35 cellular contexts compared by ENCODE assay signal in the genomic region with DNA sequence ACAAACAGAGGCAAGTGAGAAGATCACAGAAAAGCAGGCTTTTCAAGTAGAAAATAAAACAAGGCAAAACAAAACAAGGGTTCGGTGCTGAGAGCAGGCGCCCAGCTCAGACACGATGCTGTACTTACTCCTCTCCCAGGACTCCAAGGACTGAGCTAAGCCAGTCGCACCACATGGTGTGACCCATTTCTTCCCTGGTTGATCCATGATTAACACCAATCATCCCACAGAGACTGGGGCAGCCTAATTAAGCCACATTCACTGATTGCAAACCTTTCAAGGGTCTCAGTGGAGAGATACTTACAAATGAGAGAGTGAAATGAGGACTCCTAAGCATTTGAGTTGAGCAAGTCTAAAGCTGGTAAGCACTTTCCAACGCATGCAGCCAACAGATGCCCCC.
DNase-seq lines count a peak whose midpoint lies in the region; FAIRE-seq and TF ChIP-seq lines count a peak whose summit lies in the region.
"Had no signal": no experiment of that assay in that cellular context is flagged by ENCODE, and none has a peak within 500 bp of the region (broad histone marks: within the 10 kb centered on the region; RNA-seq: fewer than 3 reads in every experiment).

No MANE protein-coding gene starts in this region.

- no peak overlapping the region for H3K18ac ChIP-seq in mesendoderm (ENCODE audit: low read length)

- H3K4me2 ChIP-seq in mesendoderm (ENCODE audit: low read length), result no peak overlapping the region
- H3K4me2 ChIP-seq: A549; BLaER1; BLaER1 treated with 17β-estradiol and CSF1 and Interleukin-3, amounts not matched to agents 10 nM and 100 nM had no signal

- no peak overlapping the region for H3K4me3 ChIP-seq in WERI-Rb-1 (ENCODE audit: low read depth, low read length)
- H3K4me3 ChIP-seq in mesendoderm (ENCODE audit: low read length), result no peak overlapping the region
- H3K4me3 ChIP-seq: A549; BLaER1; BLaER1 treated with 17β-estradiol and CSF1 and Interleukin-3, amounts not matched to agents 10 nM and 100 nM had no signal

- H2BK5ac ChIP-seq in mesendoderm (ENCODE audit: low read length), result no peak overlapping the region

- no peak overlapping the region for H3K27ac ChIP-seq in WERI-Rb-1
- no peak overlapping the region for H3K27ac ChIP-seq in mesendoderm (ENCODE audit: low read depth, low read length)
- H3K27ac ChIP-seq: 22Rv1; A549; BLaER1; BLaER1 treated with 17β-estradiol and CSF1 and Interleukin-3, amounts not matched to agents 10 nM and 100 nM; C4-2B had no signal

- no peaks in the 10 kb centered on the region for H3K36me3 ChIP-seq in WERI-Rb-1
- no peaks in the 10 kb centered on the region for H3K36me3 ChIP-seq in mesendoderm (ENCODE audit: control insufficient read depth, insufficient read depth, low read length)
- H3K36me3 ChIP-seq: BE2C; BLaER1; BLaER1 treated with 17β-estradiol and CSF1 and Interleukin-3, amounts not matched to agents 10 nM and 100 nM had no signal

- H4K8ac ChIP-seq in mesendoderm (ENCODE audit: low read depth, low read length), result no peak overlapping the region

- no peak overlapping the region for H3K56ac ChIP-seq in mesendoderm (ENCODE audit: low read length)

- H3K9me3 ChIP-seq in WERI-Rb-1 (ENCODE audit: severe bottlenecking), result no peaks in the 10 kb centered on the region
- H3K9me3 ChIP-seq: A549; BE2C; BLaER1; BLaER1 treated with 17β-estradiol and CSF1 and Interleukin-3, amounts not matched to agents 10 nM and 100 nM; Caco-2 had no signal

- no peak overlapping the region for H3K9ac ChIP-seq in mesendoderm (ENCODE audit: low read length)
- H3K9ac ChIP-seq: BLaER1; BLaER1 treated with 17β-estradiol and CSF1 and Interleukin-3, amounts not matched to agents 10 nM and 100 nM had no signal

- no peak overlapping the region for H3K23ac ChIP-seq in mesendoderm (ENCODE audit: low read length)

- H2AK5ac ChIP-seq in mesendoderm (ENCODE audit: low read length), result no peak overlapping the region

- H3K79me2 ChIP-seq in mesendoderm (ENCODE audit: control insufficient read depth, insufficient read depth, low read length), result no peaks in the 10 kb centered on the region

- H3K4ac ChIP-seq in mesendoderm (ENCODE audit: low read depth, low read length), result no peak overlapping the region

- no CpG with 5 or more reads among the region's 5 CpGs for WGBS in mesendoderm (ENCODE audit: extremely low coverage, insufficient coverage, low lambda C conversion rate)

- H2BK120ac ChIP-seq in mesendoderm (ENCODE audit: low read depth, low read length), result no peak overlapping the region

- H3K4me1 ChIP-seq in mesendoderm (ENCODE audit: control insufficient read depth, low read depth, low read length), result no peaks in the 10 kb centered on the region
- H3K4me1 ChIP-seq: A549; BE2C; BLaER1; BLaER1 treated with 17β-estradiol and CSF1 and Interleukin-3, amounts not matched to agents 10 nM and 100 nM; Caco-2 had no signal

- peak; percentile 60 for FAIRE-seq in GM19239 (lab: Jason Lieb, UNC)
- FAIRE-seq: A204.1, A549, D721Med had no signal

- no peak overlapping the region for H2BK15ac ChIP-seq in mesendoderm (replicated peaks; ENCODE audit: low read depth)

- no peak for TF ChIP-seq CTCF in WERI-Rb-1 (IDR thresholded peaks at IDR 0.05; ENCODE audit: low read depth, low read length)

- H4K5ac ChIP-seq in mesendoderm (ENCODE audit: low read length), result no peak overlapping the region

- H3K79me1 ChIP-seq in mesendoderm (ENCODE audit: low read length), result no peaks in the 10 kb centered on the region

- H3K27me3 ChIP-seq in WERI-Rb-1 (ENCODE audit: insufficient read depth, low read depth, severe bottlenecking) (no peaks in the 10 kb centered on the region), mesendoderm (ENCODE audit: insufficient read depth, low read length, poor library complexity) (no peaks in the 10 kb centered on the region)
- H3K27me3 ChIP-seq: BE2C; BLaER1; BLaER1 treated with 17β-estradiol and CSF1 and Interleukin-3, amounts not matched to agents 10 nM and 100 nM had no signal

- DNase-seq in NCI-H82 (lab: John Stamatoyannopoulos, UW) (peak; percentile 31), NCI-H82 treated with DMSO at 0.1 percent for 48 hours (lab: John Stamatoyannopoulos, UW; ENCODE audit: unreplicated experiment) (no peak), GM19239 (ENCODE audit: insufficient read length, low spot score) (no peak), WERI-Rb-1 (peak; percentile 85), mesendoderm (peak; percentile 63), middle frontal gyrus (ENCODE audit: extremely low spot score, low spot score) (no peak), SW480 (ENCODE audit: low spot score) (no peak), NCI-H524 (lab: John Stamatoyannopoulos, UW) (no peak)
- DNase-seq: 8988T; ACHN; AML-193; BE2C; C1 segment of cervical spinal cord; Caco-2; Calu3; CD4-positive, alpha-beta memory T cell; CD4-positive, alpha-beta T cell; CD4-positive, CD25-positive, alpha-beta regulatory T cell; CD8-positive, alpha-beta memory T cell; CD8-positive, alpha-beta T cell; COR-L47; DMS 273 treated with DMSO at 0.1 percent for 48 hours; DMS153; DMS53; DMS79; DMS79 treated with DMSO at 0.1 percent for 48 hours; DND-41; EL had no signal

Comparison
In these comparisons a context has a peak if more than half of its experiments do, and no peak if none do; other contexts are left out.
1. DNase-seq: peak in NCI-H82 (single experiment), WERI-Rb-1 (single experiment) and mesendoderm (single experiment); none in NCI-H82 treated with DMSO at 0.1 percent for 48 hours (single experiment), GM19239 (single experiment), middle frontal gyrus (single experiment), SW480 (single experiment) and NCI-H524 (0 of 2).